Comparison of ENCODE assay signal across 8 cellular contexts in genomic region chr14:24113801-24114535, GRCh38. TPM values are rescaled to one million over a fixed set of nuclear protein-coding genes. Genes with fewer than 3 reads are reported as not detected.
DNase-seq lines count a peak whose midpoint lies in the region; ATAC-seq and TF ChIP-seq lines count a peak whose summit lies in the region.

No MANE protein-coding gene starts in this region.

- H3K36me3 ChIP-seq in H7 (replicated peaks; ENCODE audit: control insufficient read depth, insufficient read depth, low read length) (peaks cover 9% of the 10 kb centered on the region), MG63 (no peaks in the 10 kb centered on the region), gastroesophageal sphincter (peaks cover 0 to 22% of the 10 kb centered on the region in 2 donors), neutrophil (peaks cover 20% of the 10 kb centered on the region)

- H3K4me3 ChIP-seq in H7 (ENCODE audit: insufficient read depth, low read depth, low read length) (peak overlapping the region; percentile 86), MG63 (peak overlapping the region; percentile 63), gastroesophageal sphincter (peak overlapping the region; percentile 62 to 63), neutrophil (ENCODE audit: low read depth in 1 of 2, low read length in 1 of 2) (peak overlapping the region; percentile 67 to 84)

- TF ChIP-seq CTCF in gastroesophageal sphincter (IDR thresholded peaks at IDR 0.05) = peak in 1 of 4 experiments; percentile 3
- no peak for TF ChIP-seq CTCF in neutrophil (IDR thresholded peaks at IDR 0.05)

- H3K27ac ChIP-seq in gastroesophageal sphincter (peak overlapping the region; percentile 89 to 100 (median 98)), neutrophil (peak overlapping the region; percentile 98), substantia nigra (ENCODE audit: low read depth, low read length, poor library complexity, severe bottlenecking) (peak overlapping the region; percentile 100)

- peak; percentile 36 to 60 for TF ChIP-seq POLR2A in gastroesophageal sphincter (IDR thresholded peaks at IDR 0.05)

- ATAC-seq in gastroesophageal sphincter = peak; percentile 52

- no peaks in the 10 kb centered on the region for H3K9me3 ChIP-seq in MG63
- no peaks in the 10 kb centered on the region for H3K9me3 ChIP-seq in gastroesophageal sphincter
- H3K9me3 ChIP-seq in neutrophil = no peaks in the 10 kb centered on the region

- TF ChIP-seq EP300 in gastroesophageal sphincter (IDR thresholded peaks at IDR 0.05) = no peak

- peak; percentile 92 for DNase-seq in EH (ENCODE audit: low read depth)
- peak; percentile 89 for DNase-seq in H7
- peak; percentile 93 for DNase-seq in MG63
- DNase-seq in SIG-M5 treated with dmso at 0.1 percent for 504 hours (lab: John Stamatoyannopoulos, UW; ENCODE audit: unreplicated experiment) = peak; percentile 88
- DNase-seq in activated naive CD4-positive, alpha-beta T cell (lab: John Stamatoyannopoulos, UW) = peak; percentile 57 to 72 (median 64)
- DNase-seq in substantia nigra (lab: John Stamatoyannopoulos, UW) = peak in 48 of 49 donors; percentile 52 to 94 (median 82)

- 0% methylated on average over 9 to 18 of the region's 42 CpGs for WGBS in gastroesophageal sphincter (ENCODE audit: low coverage in 1 of 2), 2 donors

- no peaks in the 10 kb centered on the region for H3K27me3 ChIP-seq in H7 (ENCODE audit: control insufficient read depth, insufficient read depth, low read length)
- no peaks in the 10 kb centered on the region for H3K27me3 ChIP-seq in MG63
- H3K27me3 ChIP-seq in gastroesophageal sphincter = no peaks in the 10 kb centered on the region
- H3K27me3 ChIP-seq in neutrophil = no peaks in the 10 kb centered on the region

- H3K4me1 ChIP-seq in gastroesophageal sphincter (peaks cover 0 to 33% (median 10%) of the 10 kb centered on the region in 3 donors), neutrophil (ENCODE audit: control insufficient read depth in 1 of 2, insufficient read depth in 1 of 2, low read depth in 1 of 2, low read length in 1 of 2) (peaks cover 25 to 29% of the 10 kb centered on the region in 2 experiments)

RNA-seq across cellular contexts. Expression of gene DCAF11, which starts 0.6 kb away (rescaled TPM):
- total RNA-seq in H7 (2014; rRNA removed; shearing (Covaris generic)) = 70.4 and 90.1 TPM in 2 replicates
- 22.7 and 64.7 TPM in 2 replicates for total RNA-seq in MG63 (2014; rRNA removed; shearing (Covaris generic); ENCODE audit: low replicate concordance)
- total RNA-seq in gastroesophageal sphincter = 10 to 100 TPM; 58.0 to 81.6 (median 71.6) TPM

RNA-seq across cellular contexts. Expression of gene NRL, which starts 0.8 kb away (rescaled TPM):
- total RNA-seq in H7 (2014; rRNA removed; shearing (Covaris generic)) = 0.87 and 2.1 TPM in 2 replicates
- 1.9 and 4.9 TPM in 2 replicates for total RNA-seq in MG63 (2014; rRNA removed; shearing (Covaris generic); ENCODE audit: low replicate concordance)
- 10 to 100 TPM in 1 of 4 donors, 1 to 10 TPM in 1, under 1 TPM in 1, not detected in 1; 0.81 to 10.4 (median 5.0) TPM for total RNA-seq in gastroesophageal sphincter

RNA-seq across cellular contexts. Expression of gene FITM1, which starts 16.5 kb away (rescaled TPM):
- not detected in 2 replicates for total RNA-seq in H7 (2014; rRNA removed; shearing (Covaris generic))
- total RNA-seq in MG63 (2014; rRNA removed; shearing (Covaris generic); ENCODE audit: low replicate concordance) = 0.79 TPM in 1 of 2 replicates, not detected in the other
- under 1 TPM in 2 of 4 donors, not detected in 2; 0.27 to 0.67 TPM for total RNA-seq in gastroesophageal sphincter

RNA-seq across cellular contexts. Expression of gene PCK2, which starts 19.9 kb away (rescaled TPM):
- 73.7 and 80.1 TPM in 2 replicates for total RNA-seq in H7 (2014; rRNA removed; shearing (Covaris generic))
- total RNA-seq in MG63 (2014; rRNA removed; shearing (Covaris generic); ENCODE audit: low replicate concordance) = 6.7 and 27.5 TPM in 2 replicates
- 10 to 100 TPM in 3 of 4 donors, 1 to 10 TPM in 1; 9.2 to 14.9 (median 11.6) TPM for total RNA-seq in gastroesophageal sphincter

RNA-seq across cellular contexts. Expression of gene PSME1, which starts 22.0 kb away (rescaled TPM):
- 46.9 and 49.3 TPM in 2 replicates for total RNA-seq in H7 (2014; rRNA removed; shearing (Covaris generic))
- 37.5 and 39.3 TPM in 2 replicates for total RNA-seq in MG63 (2014; rRNA removed; shearing (Covaris generic); ENCODE audit: low replicate concordance)
- total RNA-seq in gastroesophageal sphincter = 100 to 1,000 TPM; 114 to 186 (median 127) TPM

Comparison
In these comparisons a context has a peak if more than half of its experiments do, and no peak if none do; other contexts are left out.
1. Peak in every context shown above with its lines: DNase-seq, ATAC-seq, H3K4me3 ChIP-seq and H3K27ac ChIP-seq.